Comparison of ENCODE assay signal across 20 cellular contexts in genomic region chr1:101376121-101377095, GRCh38.
DNase-seq lines count a peak whose midpoint lies in the region; ATAC-seq, FAIRE-seq and TF ChIP-seq lines count a peak whose summit lies in the region.
"Had no signal": no experiment of that assay in that cellular context is flagged by ENCODE, and none has a peak within 500 bp of the region (broad histone marks: within the 10 kb centered on the region; RNA-seq: fewer than 3 reads in every experiment).

No MANE protein-coding gene starts in this region.

- no peaks in the 10 kb centered on the region for H4K20me1 ChIP-seq in HepG2 (ENCODE audit: insufficient read depth, low read length)
- no peaks in the 10 kb centered on the region for H4K20me1 ChIP-seq in GM12878 (ENCODE audit: control insufficient read depth, insufficient read depth)

- H3K36me3 ChIP-seq in HepG2 (replicated peaks in 1 of 2; ENCODE audit: control insufficient read depth in 1 of 2, insufficient read depth in 2 of 2, low read length in 2 of 2): no peaks in the 10 kb centered on the region
- no peaks in the 10 kb centered on the region for H3K36me3 ChIP-seq in right lobe of liver
- H3K36me3 ChIP-seq in GM12878 (ENCODE audit: control insufficient read depth in 2 of 2, insufficient read depth in 2 of 2, low read length in 1 of 2): 0 out of 4 replicates have a peak, but pooled peaks cover 0 to 2% of the 10 kb centered on the region in 2 experiments
- H3K36me3 ChIP-seq: SJSA1 had no signal

- H3K27ac ChIP-seq in HepG2 (ENCODE audit: extremely low read length, insufficient read depth, low read length) (no peak overlapping the region), right lobe of liver (no peak overlapping the region), GM12878 (ENCODE audit: control insufficient read depth, insufficient read depth) (no peak overlapping the region; the same call in 1 of the 2 replicates)
- H3K27ac ChIP-seq: 22Rv1, SJSA1 had no signal

- H3K4me3 Mint-ChIP-seq in glutamatergic neuron (ENCODE audit: unreplicated experiment): no peak overlapping the region
- H3K4me3 Mint-ChIP-seq: CD4-positive, alpha-beta memory T cell; HFFc6 had no signal

- CTCF ChIA-PET in HepG2 (lab: Yijun Ruan, JAX; ENCODE audit: low intra/inter-chr PET ratio, low total read pairs): no interaction called here
- CTCF ChIA-PET in GM12878 (lab: Yijun Ruan, JAX): interaction anchor here (0.8 to 6.1 kb wide), 11 partner anchors 9 to 67 kb away, joined by 3 to 53 read pairs (median 8); no protein-coding TSS in a partner anchor

- TF ChIP-seq POLR2A in HepG2 (IDR thresholded peaks at IDR 0.05; ENCODE audit: insufficient read depth in 1 of 2, low read depth in 2 of 2, low read length in 2 of 2) (no peak), right lobe of liver (IDR thresholded peaks at IDR 0.05) (no peak), GM12878 (IDR thresholded peaks at IDR 0.05; ENCODE audit: low read depth, low read length) (no peak)

- H3K4me1 Mint-ChIP-seq in glutamatergic neuron (ENCODE audit: low read depth, unreplicated experiment): peaks cover 12% of the 10 kb centered on the region

- intact Hi-C loops in HepG2 (cut with micrococcal nuclease; ENCODE audit: unreplicated experiment): no loop called here
- intact Hi-C loops in right lobe of liver (cut with DNase I): no loop called here
- intact Hi-C loops in GM12878 (cut with micrococcal nuclease; ENCODE audit: unreplicated experiment): no loop called here

- no peaks in the 10 kb centered on the region; a peak in 1 of 5 replicates for H3K27me3 ChIP-seq in HepG2 (ENCODE audit: control insufficient read depth in 1 of 2, insufficient read depth in 2 of 2, low read length in 2 of 2)
- no peaks in the 10 kb centered on the region for H3K27me3 ChIP-seq in right lobe of liver
- H3K27me3 ChIP-seq in GM12878 (replicated peaks in 1 of 2; ENCODE audit: control insufficient read depth in 2 of 2, insufficient read depth in 2 of 2, low read length in 1 of 2): no peaks in the 10 kb centered on the region
- H3K27me3 ChIP-seq: SJSA1 had no signal

- H3K27me3 Mint-ChIP-seq in glutamatergic neuron (ENCODE audit: unreplicated experiment): no peaks in the 10 kb centered on the region
- H3K27me3 Mint-ChIP-seq: CD4-positive, alpha-beta memory T cell had no signal

- no peaks in the 10 kb centered on the region for H3K9me3 ChIP-seq in HepG2 (ENCODE audit: low read length)
- no peaks in the 10 kb centered on the region for H3K9me3 ChIP-seq in right lobe of liver
- peaks cover 22% of the 10 kb centered on the region for H3K9me3 ChIP-seq in GM12878 (replicated peaks; ENCODE audit: control insufficient read depth, insufficient read depth, low read length)
- H3K9me3 ChIP-seq: SJSA1 had no signal

- TF ChIP-seq RAD21 in HepG2 (CRISPR knock-in tag; IDR thresholded peaks at IDR 0.05) (no peak), GM12878 (IDR thresholded peaks at IDR 0.05; ENCODE audit: insufficient read depth, low read depth, low read length) (no peak)

- TF ChIP-seq CTCF in HepG2 (CRISPR knock-in tag; IDR thresholded peaks at IDR 0.05) (no peak), right lobe of liver (IDR thresholded peaks at IDR 0.05) (no peak), GM12878 (IDR thresholded peaks at IDR 0.05 in 2 of 3, conservative IDR thresholded peaks at IDR 0.05 in 1 of 3; ENCODE audit: control insufficient read depth in 2 of 3, extremely low read depth in 1 of 3, insufficient read depth in 1 of 3, low read depth in 3 of 3, low read length in 3 of 3) (no peak), glutamatergic neuron (IDR thresholded peaks at IDR 0.05; ENCODE audit: partially characterized antibody, unreplicated experiment) (no peak)

- BruUV-seq in HepG2 (replicated peaks; lab: Mats Ljungman, UMichigan) (no TSS peak), GM12878 (replicated peaks; lab: Mats Ljungman, UMichigan) (no TSS peak)

- ATAC-seq in HepG2 (no peak), right lobe of liver (no peak), GM12878 (no peak), GM21423 (IDR thresholded peaks at IDR 0.05; ENCODE audit: unreplicated experiment) (no peak), GM21723 (IDR thresholded peaks at IDR 0.05; ENCODE audit: unreplicated experiment) (no peak), GM21515 (IDR thresholded peaks at IDR 0.05; ENCODE audit: unreplicated experiment) (no peak)

- no peak for FAIRE-seq in HepG2 (lab: Jason Lieb, UNC)
- no peak for FAIRE-seq in GM12878 (lab: Jason Lieb, UNC)
- FAIRE-seq: GM18507, H54 had no signal

- peaks cover 6% of the 10 kb centered on the region for H3K9me3 Mint-ChIP-seq in glutamatergic neuron (ENCODE audit: unreplicated experiment)

- 9% methylated on average over 8 of the region's 8 CpGs for WGBS in HepG2 (ENCODE audit: low lambda C conversion rate)
- 76% methylated on average over 8 of the region's 8 CpGs for WGBS in right lobe of liver (ENCODE audit: insufficient coverage, low coverage, low lambda C conversion rate, missing lambda C conversion rate)
- WGBS in GM12878 (ENCODE audit: insufficient coverage, insufficient replicate concordance, low lambda C conversion rate, missing lambda C conversion rate): 75% methylated on average over 8 of the region's 8 CpGs

- in situ Hi-C loops in HepG2 (cut with HindIII; ENCODE audit: extremely low pct_ligation_motif_present, low pct_unique_long_range_greater_than_20kb): no loop called here
- in situ Hi-C loops in GM12878 (cut with MboI): loop anchor here (25.0 kb wide), 1 partner anchor 1614 kb away; the partner anchor contains the start of gene FRRS1

- H3K27ac Mint-ChIP-seq in glutamatergic neuron (ENCODE audit: unreplicated experiment): peak overlapping the region; percentile 16
- H3K27ac Mint-ChIP-seq: CD4-positive, alpha-beta memory T cell; HFFc6 had no signal

- TF ChIP-seq EP300 in HepG2 (IDR thresholded peaks at IDR 0.05; ENCODE audit: low read depth in 2 of 2, low read length in 2 of 2): no peak
- no peak for TF ChIP-seq EP300 in HepG2 (CRISPR knock-in tag; IDR thresholded peaks at IDR 0.05; ENCODE audit: borderline replicate concordance)
- TF ChIP-seq EP300 in GM12878 (IDR thresholded peaks at IDR 0.05; ENCODE audit: borderline replicate concordance in 1 of 2, control insufficient read depth in 1 of 2, low read depth in 2 of 2, low read length in 2 of 2): no peak

- DNase-seq in HepG2 (ENCODE audit: low spot score): no peak
- DNase-seq in right lobe of liver: no peak
- DNase-seq in GM12878 (ENCODE audit: low read depth, low spot score): no peak
- no peak for DNase-seq in glutamatergic neuron
- DNase-seq in stimulated activated CD4-positive, alpha-beta T cell treated with anti-CD3 and anti-CD28 coated beads, Interleukin-4, amount 100 ng/mL, for 4 hours: no peak
- DNase-seq: Calu3; CD4-positive, alpha-beta memory T cell; DMS53; HFFc6; NCI-H2029 treated with DMSO at 0.1 percent for 48 hours; NCI-H226; NCI-H524 treated with DMSO at 0.1 percent for 48 hours; T-helper 1 cell had no signal

- SMC1A ChIA-PET in GM12878 (lab: Charles Lee; ENCODE audit: uncharacterized antibody, unreplicated experiment): interaction anchor here (0.6 to 20.9 kb wide), 11 partner anchors 10 to 415 kb away, joined by 3 to 618 read pairs (median 5); no protein-coding TSS in a partner anchor

- H3K79me2 ChIP-seq in HepG2 (ENCODE audit: insufficient read depth, low read length) (no peaks in the 10 kb centered on the region), GM12878 (ENCODE audit: control insufficient read depth, insufficient read depth, low read length) (peaks cover 74% of the 10 kb centered on the region)

- H3K4me3 ChIP-seq in HepG2 (replicated peaks in 1 of 3; ENCODE audit: insufficient read depth in 1 of 3, low read depth in 2 of 3, low read length in 3 of 3) (no peak overlapping the region), right lobe of liver (no peak overlapping the region), GM12878 (no peak overlapping the region; the same call in 1 of the 2 replicates)
- H3K4me3 ChIP-seq: SJSA1 had no signal

- no peak overlapping the region for H3K4me2 ChIP-seq in HepG2 (ENCODE audit: low read depth, low read length)
- no peak overlapping the region for H3K4me2 ChIP-seq in GM12878 (ENCODE audit: control insufficient read depth, insufficient read depth)

- H3K36me3 Mint-ChIP-seq in glutamatergic neuron (ENCODE audit: unreplicated experiment): peaks cover 6% of the 10 kb centered on the region

- POLR2A ChIA-PET in HepG2 (lab: Yijun Ruan, JAX) (no interaction called here), GM12878 (lab: Charles Lee) (interaction anchor here (0.9 to 6.2 kb wide), 11 partner anchors 9 to 67 kb away, joined by 4 to 74 read pairs (median 6); no protein-coding TSS in a partner anchor)

- RAD21 ChIA-PET in GM12878 (lab: Charles Lee; ENCODE audit: unreplicated experiment): interaction anchor here (0.7 to 12.9 kb wide), 10 partner anchors 14 to 83 kb away, joined by 4 to 219 read pairs (median 7); no protein-coding TSS in a partner anchor

- H3K4me1 ChIP-seq in HepG2 (ENCODE audit: insufficient read depth, low read length) (no peaks in the 10 kb centered on the region), right lobe of liver (no peaks in the 10 kb centered on the region), GM12878 (ENCODE audit: control insufficient read depth, insufficient read depth, low read length) (peaks cover 32% of the 10 kb centered on the region)

- H3K9ac ChIP-seq in HepG2 (ENCODE audit: insufficient read depth, low read depth, low read length) (no peak overlapping the region), GM12878 (ENCODE audit: control insufficient read depth, insufficient read depth, low read length) (peak overlapping the region; percentile 4; the same call in 1 of the 2 replicates)

- H2AFZ ChIP-seq in HepG2 (ENCODE audit: low read length): no peak overlapping the region
- H2AFZ ChIP-seq in GM12878 (ENCODE audit: control insufficient read depth, low read depth, low read length): no peak overlapping the region

TF ChIP-seq in HepG2, 621 proteins besides CTCF, POLR2A, EP300 and RAD21 (continues in another document):
- no peak for TF ChIP-seq NFKB2 (CRISPR knock-in tag; IDR thresholded peaks at IDR 0.05; ENCODE audit: borderline replicate concordance)

TF ChIP-seq in GM12878, 131 proteins besides CTCF, POLR2A, EP300 and RAD21 (continues in another document):
- no peak for TF ChIP-seq MAX (IDR thresholded peaks at IDR 0.05; ENCODE audit: low read depth, low read length)
- TF ChIP-seq BACH1 (IDR thresholded peaks at IDR 0.05; ENCODE audit: borderline replicate concordance): no peak
- TF ChIP-seq STAT3 (IDR thresholded peaks at IDR 0.05; ENCODE audit: low read depth, low read length): no peak
